In genomic region chr5:135119497-135119896, GRCh38 we compare ENCODE assay signal across 17 cellular contexts.
"Had no signal": no experiment of that assay in that cellular context is flagged by ENCODE, and none has a peak within 500 bp of the region (broad histone marks: within the 10 kb centered on the region; RNA-seq: fewer than 3 reads in every experiment).

No MANE protein-coding gene starts in this region.

- H3K9ac ChIP-seq: parathyroid adenoma had no signal

- H3K36me3 ChIP-seq: left lung, neutrophil, tibial artery, uterus had no signal

- H2AFZ ChIP-seq: parathyroid adenoma had no signal

- H3K27ac ChIP-seq: left lung, neutrophil, parathyroid adenoma, tibial artery, uterus had no signal

- DNase-seq: activated CD4-positive, alpha-beta T cell treated with anti-CD3 and anti-CD28 coated beads for 4 hours; activated CD8-positive, alpha-beta T cell treated with anti-CD3 and anti-CD28 coated beads for 36 hours; activated effector memory CD4-positive, alpha-beta T cell treated with Interleukin-2 at 50 U/mL for 16 hours; activated naive CD4-positive, alpha-beta T cell treated with anti-CD3 and anti-CD28 coated beads, Interleukin-2, amount 50 U/mL, for 16 hours; activated T-cell treated with anti-CD3 and anti-CD28 coated beads, Interleukin-2, amount 50 U/mL, for 4 hours; hippocampal formation; left lung; mesendoderm; natural killer cell; T1000; tibial artery; uterus had no signal

- H3K79me2 ChIP-seq: parathyroid adenoma had no signal

- H3K9me3 ChIP-seq: left lung, neutrophil, tibial artery, uterus had no signal

- H3K4me3 ChIP-seq: left lung, tibial artery, uterus had no signal

- H3K4me1 ChIP-seq: left lung, parathyroid adenoma, tibial artery, uterus had no signal

- H3K27me3 ChIP-seq: tibial artery, uterus had no signal

- ATAC-seq: activated CD8-positive, alpha-beta T cell treated with anti-CD3 and anti-CD28 coated beads for 36 hours; activated T-cell treated with anti-CD3 and anti-CD28 coated beads, Interleukin-2, amount 50 U/mL, for 4 hours; esophagus mucosa; left lung; natural killer cell; stimulated activated memory B cell treated with anti-CD40 and anti-IgM and Interleukin-4, amounts not matched to agents 10 μg/mL and 1 μg/mL and 100 μg/mL, for 72 hours; WTC11 had no signal
